In the genomic region with DNA sequence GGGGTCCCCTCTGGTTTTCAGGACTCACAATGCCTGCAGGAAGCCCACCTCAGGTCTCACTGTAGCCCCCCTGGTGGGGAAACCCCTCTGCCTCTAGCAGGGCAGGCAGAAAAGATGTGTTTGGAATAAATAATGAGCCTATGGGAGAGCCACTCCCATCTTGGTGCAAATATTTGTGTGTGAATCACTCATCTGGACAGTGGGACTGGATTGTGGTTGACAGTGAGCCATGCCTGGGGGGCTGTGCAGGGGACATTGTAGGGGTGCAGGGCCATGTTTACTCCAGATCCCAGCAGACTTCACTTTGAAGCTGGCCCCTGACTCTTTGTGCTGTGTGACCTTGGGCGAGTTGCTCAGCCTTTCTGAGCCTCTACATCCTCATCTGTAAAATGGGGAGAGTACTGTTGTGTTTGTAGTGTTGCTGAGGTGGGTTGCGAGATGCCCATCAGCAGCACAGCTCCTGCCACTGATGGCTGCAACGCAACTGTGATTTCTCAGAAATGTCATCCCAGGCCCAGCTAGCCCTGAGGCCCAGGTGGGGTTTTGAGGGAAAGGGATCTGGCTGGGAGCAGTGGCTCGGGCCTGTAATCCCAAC, we compare ENCODE assay signal across 24 cellular contexts. TPM values are rescaled to one million over a fixed set of nuclear protein-coding genes. Genes with fewer than 3 reads are reported as not detected.
DNase-seq lines count a peak whose midpoint lies in the region; ATAC-seq, FAIRE-seq and TF ChIP-seq lines count a peak whose summit lies in the region.
"Had no signal": no experiment of that assay in that cellular context is flagged by ENCODE, and none has a peak within 500 bp of the region (broad histone marks: within the 10 kb centered on the region; RNA-seq: fewer than 3 reads in every experiment).

No MANE protein-coding gene starts in this region.

- BruUV-seq in Calu3 (replicated peaks; lab: Mats Ljungman, UMichigan): no TSS peak

- H3K36me3 ChIP-seq in right atrium auricular region (no peaks in the 10 kb centered on the region), heart right ventricle (no peaks in the 10 kb centered on the region)
- H3K36me3 ChIP-seq in effector memory CD4-positive, alpha-beta T cell (ENCODE audit: control insufficient read depth, insufficient read depth, low read length): no peaks in the 10 kb centered on the region
- H3K36me3 ChIP-seq: thoracic aorta had no signal

- H3K4me1 Mint-ChIP-seq in Calu3 (ENCODE audit: low read depth, unreplicated experiment): peaks cover 29% of the 10 kb centered on the region
- H3K4me1 Mint-ChIP-seq: central memory CD8-positive, alpha-beta T cell; stimulated activated effector memory CD8-positive, alpha-beta T cell treated with anti-CD3 and anti-CD28 coated beads, Interleukin-12 subunit alpha, Interleukin-12 subunit beta, amount 100 ng/mL, for 72 hours had no signal

- H3K9me3 ChIP-seq in right atrium auricular region: no peaks in the 10 kb centered on the region
- peaks cover 0 to 3% (median 0%) of the 10 kb centered on the region in 11 donors for H3K9me3 ChIP-seq in heart right ventricle
- H3K9me3 ChIP-seq in effector memory CD4-positive, alpha-beta T cell (ENCODE audit: control insufficient read depth, low read length): no peaks in the 10 kb centered on the region
- H3K9me3 ChIP-seq: thoracic aorta had no signal

- peaks cover 31% of the 10 kb centered on the region for H3K36me3 Mint-ChIP-seq in Calu3 (ENCODE audit: insufficient read depth, unreplicated experiment)
- H3K36me3 Mint-ChIP-seq: CD4-positive, alpha-beta memory T cell; natural killer cell; stimulated activated effector memory CD8-positive, alpha-beta T cell treated with anti-CD3 and anti-CD28 coated beads, Interleukin-12 subunit alpha, Interleukin-12 subunit beta, amount 100 ng/mL, for 72 hours had no signal

- no peak overlapping the region for H3K27ac Mint-ChIP-seq in Calu3 (ENCODE audit: unreplicated experiment)
- H3K27ac Mint-ChIP-seq: activated CD4-positive, alpha-beta T cell treated with anti-CD3 and anti-CD28 coated beads for 36 hours; activated T-helper 2 cell treated with anti-CD3 and anti-CD28 coated beads, Interferon-gamma antibody, Interleukin-2, Interleukin-4, amounts not matched to agents 10 μg/mL and 5 μg/mL and 100 μg/mL, durations not matched to agents 14 hours and 24 hours and 36 hours; natural killer cell; progenitor cell of endocrine pancreas; stimulated activated effector memory CD8-positive, alpha-beta T cell treated with anti-CD3 and anti-CD28 coated beads, Interleukin-12 subunit alpha, Interleukin-12 subunit beta, amount 100 ng/mL, for 72 hours had no signal

- H3K27ac ChIP-seq in right atrium auricular region (peak overlapping the region; percentile 94 to 98), heart right ventricle (no peak overlapping the region)
- no peak overlapping the region for H3K27ac ChIP-seq in effector memory CD4-positive, alpha-beta T cell (ENCODE audit: insufficient read depth, low read length, poor library complexity, severe bottlenecking)
- H3K27ac ChIP-seq: hepatocyte, SK-N-MC, thoracic aorta had no signal

- 91 to 96% methylated on average over 4 of the region's 4 CpGs for WGBS in heart right ventricle, 2 donors

- CTCF ChIA-PET in Calu3 (lab: Charles Lee): no interaction called here

- ATAC-seq in heart right ventricle: no peak
- ATAC-seq: activated CD4-positive, alpha-beta T cell treated with anti-CD3 and anti-CD28 coated beads for 36 hours; natural killer cell; stimulated activated effector memory CD8-positive, alpha-beta T cell treated with anti-CD3 and anti-CD28 coated beads, Interleukin-12 subunit alpha, Interleukin-12 subunit beta, amount 100 ng/mL, for 72 hours had no signal

- no peaks in the 10 kb centered on the region for H3K27me3 Mint-ChIP-seq in Calu3 (ENCODE audit: unreplicated experiment)
- H3K27me3 Mint-ChIP-seq: activated CD4-positive, alpha-beta T cell treated with anti-CD3 and anti-CD28 coated beads for 36 hours; central memory CD8-positive, alpha-beta T cell; progenitor cell of endocrine pancreas had no signal

- FAIRE-seq in RCC 7860 (lab: Jason Lieb, UNC): no peak

- no peaks in the 10 kb centered on the region for H3K9me3 Mint-ChIP-seq in Calu3 (ENCODE audit: low read depth, unreplicated experiment)
- H3K9me3 Mint-ChIP-seq: activated T-helper 2 cell treated with anti-CD3 and anti-CD28 coated beads, Interferon-gamma antibody, Interleukin-2, Interleukin-4, amounts not matched to agents 10 μg/mL and 5 μg/mL and 100 μg/mL, durations not matched to agents 14 hours and 24 hours and 36 hours; central memory CD8-positive, alpha-beta T cell; natural killer cell; stimulated activated effector memory CD8-positive, alpha-beta T cell treated with anti-CD3 and anti-CD28 coated beads, Interleukin-12 subunit alpha, Interleukin-12 subunit beta, amount 100 ng/mL, for 72 hours had no signal

- TF ChIP-seq CTCF in right atrium auricular region (IDR thresholded peaks at IDR 0.05) (no peak), heart right ventricle (IDR thresholded peaks at IDR 0.05) (no peak), Calu3 (IDR thresholded peaks at IDR 0.05; ENCODE audit: unreplicated experiment) (no peak)

- H3K4me3 ChIP-seq in right atrium auricular region: no peak overlapping the region
- H3K4me3 ChIP-seq in heart right ventricle: no peak overlapping the region
- H3K4me3 ChIP-seq in effector memory CD4-positive, alpha-beta T cell (ENCODE audit: insufficient read depth, low read depth, low read length, poor library complexity, severe bottlenecking): no peak overlapping the region
- H3K4me3 ChIP-seq: hepatocyte, SK-N-MC, thoracic aorta had no signal

- intact Hi-C loops in heart right ventricle (cut with DNase I): loop anchor here in 1 of 10 donors (10.0 kb wide), 1 partner anchor 60 kb away; no protein-coding TSS in a partner anchor
- intact Hi-C loops in Calu3 (cut with micrococcal nuclease; ENCODE audit: unreplicated experiment): no loop called here

- H3K4me3 Mint-ChIP-seq in Calu3 (ENCODE audit: low read depth, unreplicated experiment): no peak overlapping the region
- H3K4me3 Mint-ChIP-seq: activated CD4-positive, alpha-beta T cell treated with anti-CD3 and anti-CD28 coated beads for 36 hours; CD4-positive, alpha-beta memory T cell; central memory CD8-positive, alpha-beta T cell; natural killer cell; stimulated activated effector memory CD8-positive, alpha-beta T cell treated with anti-CD3 and anti-CD28 coated beads, Interleukin-12 subunit alpha, Interleukin-12 subunit beta, amount 100 ng/mL, for 72 hours had no signal

- DNase-seq in right atrium auricular region (ENCODE audit: low spot score) (no peak), heart right ventricle (no peak), RCC 7860 (ENCODE audit: low spot score) (peak; percentile 14), hepatic stellate cell (ENCODE audit: low spot score) (peak; percentile 51), germinal center (ENCODE audit: low spot score) (no peak), NCI-H526 treated with DMSO at 0.1 percent for 48 hours (lab: John Stamatoyannopoulos, UW) (no peak), Calu3 (no peak)
- no peak for DNase-seq in effector memory CD4-positive, alpha-beta T cell
- DNase-seq: ACHN; activated CD4-positive, alpha-beta T cell treated with anti-CD3 and anti-CD28 coated beads for 36 hours; CD4-positive, alpha-beta memory T cell; islet precursor cell; natural killer cell; NCI-H1417 treated with DMSO at 0.1 percent for 48 hours; NCI-H2171; NCI-H774; T1000 had no signal

- peaks cover 0 to 36% of the 10 kb centered on the region in 2 donors for H3K4me1 ChIP-seq in right atrium auricular region
- peaks cover 13 to 44% (median 23%) of the 10 kb centered on the region in 9 donors for H3K4me1 ChIP-seq in heart right ventricle
- H3K4me1 ChIP-seq in effector memory CD4-positive, alpha-beta T cell (ENCODE audit: control insufficient read depth, insufficient read depth, low read length, poor library complexity, severe bottlenecking): no peaks in the 10 kb centered on the region

- H3K27me3 ChIP-seq in right atrium auricular region (no peaks in the 10 kb centered on the region), heart right ventricle (no peaks in the 10 kb centered on the region)
- no peaks in the 10 kb centered on the region for H3K27me3 ChIP-seq in effector memory CD4-positive, alpha-beta T cell (replicated peaks; ENCODE audit: control insufficient read depth, insufficient read depth, low read length, poor library complexity, severe bottlenecking)
- H3K27me3 ChIP-seq: hepatocyte had no signal

RNA-seq across cellular contexts. Expression of a gene that starts 20.7 kb away (rescaled TPM):
- 10 to 100 TPM; 15.6 to 16.5 TPM for total RNA-seq in right atrium auricular region
- total RNA-seq in heart right ventricle: 10 to 100 TPM; 11.7 to 36.6 (median 17.2) TPM
- 10 to 100 TPM; 22.1 TPM for polyA plus RNA-seq in heart right ventricle
- total RNA-seq in Calu3 (2022): 29.2 and 31.1 TPM in 2 replicates
- total RNA-seq: natural killer cell had no signal

Comparison
In these comparisons a context has a peak if more than half of its experiments do, and no peak if none do; other contexts are left out.
1. H3K27ac ChIP-seq: peak in right atrium auricular region (2 of 2); none in heart right ventricle (0 of 10) and effector memory CD4-positive, alpha-beta T cell (single experiment).
2. DNase-seq: peak in RCC 7860 (single experiment) and hepatic stellate cell (single experiment); none in right atrium auricular region (single experiment), heart right ventricle (0 of 2), germinal center (single experiment), NCI-H526 treated with DMSO at 0.1 percent for 48 hours (single experiment), Calu3 (single experiment) and effector memory CD4-positive, alpha-beta T cell (0 of 3).